ENCODE assay signal across 15 cellular contexts in the genomic region with DNA sequence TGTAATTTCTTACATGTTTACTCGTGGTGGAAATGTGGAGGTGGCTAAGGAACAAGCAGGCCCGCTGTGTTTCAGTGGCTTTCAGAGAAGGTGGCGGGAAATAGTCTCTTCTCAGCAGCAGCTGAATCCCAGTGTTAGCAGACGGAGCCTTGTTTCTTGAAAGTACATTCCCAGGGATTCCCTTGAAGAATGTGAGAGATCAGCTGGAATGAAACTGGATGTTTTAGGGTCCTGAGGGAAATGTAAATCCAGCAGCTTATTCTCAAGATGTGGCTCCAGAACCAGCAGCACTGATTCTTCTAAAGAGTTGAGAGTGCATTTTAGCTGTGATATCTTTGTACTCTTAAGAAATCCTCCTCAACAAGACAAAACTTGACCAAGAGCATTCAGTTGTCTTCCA.
"Had no signal": no experiment of that assay in that cellular context is flagged by ENCODE, and none has a peak within 500 bp of the region (broad histone marks: within the 10 kb centered on the region; RNA-seq: fewer than 3 reads in every experiment).

No MANE protein-coding gene starts in this region.

- H3K27me3 ChIP-seq: adrenal gland, colonic mucosa, esophagus muscularis mucosa, upper lobe of left lung had no signal

- H3K4me3 ChIP-seq: adrenal gland, colonic mucosa, esophagus muscularis mucosa, SK-N-MC, upper lobe of left lung had no signal

- H3K79me2 ChIP-seq: parathyroid adenoma had no signal

- H2AFZ ChIP-seq: parathyroid adenoma had no signal

- H3K9me3 ChIP-seq: adrenal gland, colonic mucosa, esophagus muscularis mucosa, upper lobe of left lung had no signal

- H3K27ac ChIP-seq: colonic mucosa, parathyroid adenoma, SK-N-MC, upper lobe of left lung had no signal

- DNase-seq: activated CD4-positive, alpha-beta T cell treated with anti-CD3 and anti-CD28 coated beads, Interleukin-2, amount 50 U/mL, for 48 hours; activated CD4-positive, CD25-positive, alpha-beta regulatory T cell treated with anti-CD3 and anti-CD28 coated beads, Interleukin-2, amount 50 U/mL, for 72 hours; activated naive CD4-positive, alpha-beta T cell treated with anti-CD3 and anti-CD28 coated beads, Interleukin-2, amount 50 U/mL, for 16 hours; adrenal gland; colonic mucosa; foreskin fibroblast; mesendoderm; stimulated activated CD4-positive, alpha-beta T cell treated with anti-CD3 and anti-CD28 coated beads, Interleukin-15, amount 100 ng/mL, for 24 hours; stimulated activated CD4-positive, alpha-beta T cell treated with anti-CD3 and anti-CD28 coated beads, Interleukin-4, amount 100 ng/mL, for 1 hour; stimulated activated naive CD4-positive, alpha-beta T cell treated with Interleukin-2 at 50 U/mL for 16 hours; T1000; upper lobe of left lung had no signal

- H3K36me3 ChIP-seq: adrenal gland, colonic mucosa, esophagus muscularis mucosa, upper lobe of left lung had no signal

- H3K4me1 ChIP-seq: parathyroid adenoma had no signal

- H3K9ac ChIP-seq: parathyroid adenoma had no signal
